Comparison of ENCODE assay signal across 9 cellular contexts in genomic region chr1:36083635-36084501, GRCh38. TPM values are rescaled to one million over a fixed set of nuclear protein-coding genes. Genes with fewer than 3 reads are reported as not detected.
A peak's percentile ranks its signal among the peaks of the same experiment; 100 is the strongest.
DNase-seq lines count a peak whose midpoint lies in the region; TF ChIP-seq lines count a peak whose summit lies in the region.
"Had no signal": no experiment of that assay in that cellular context is flagged by ENCODE, and none has a peak within 500 bp of the region (broad histone marks: within the 10 kb centered on the region; RNA-seq: fewer than 3 reads in every experiment).

Gene TEKT2 (plus strand): TSS chr1:36084094. CDS start chr1:36084922, 828 bp downstream.

- H3K27ac Mint-ChIP-seq in osteocyte (ENCODE audit: unreplicated experiment) = peak within 1 kb of the TSS; percentile 66

- H3K27ac ChIP-seq in SK-N-MC = peak within 1 kb of the TSS; percentile 21; the same call in 1 of the 2 replicates

- H3K9me3 Mint-ChIP-seq in osteocyte (ENCODE audit: unreplicated experiment) = no peaks in the 10 kb centered on the region

- TF ChIP-seq CTCF in foreskin fibroblast (IDR thresholded peaks at IDR 0.05; ENCODE audit: low read depth, low read length) (no peak), osteocyte (IDR thresholded peaks at IDR 0.05) (no peak)

- H3K27me3 Mint-ChIP-seq in osteocyte (ENCODE audit: unreplicated experiment) = peaks cover 3% of the 10 kb centered on the region

- H3K4me1 Mint-ChIP-seq in osteocyte (ENCODE audit: unreplicated experiment) = peaks cover 7% of the 10 kb centered on the region

- H3K9ac ChIP-seq in SK-N-MC (ENCODE audit: insufficient read length) = peak within 1 kb of the TSS; percentile 63

- no peaks in the 10 kb centered on the region for H3K9me3 ChIP-seq in SK-N-MC (ENCODE audit: low read depth, low read length)

- H3K36me3 Mint-ChIP-seq in osteocyte (ENCODE audit: unreplicated experiment) = no peaks in the 10 kb centered on the region

- no peaks in the 10 kb centered on the region for H3K36me3 ChIP-seq in SK-N-MC (ENCODE audit: insufficient read depth, low read length)

- H3K4me3 ChIP-seq in SK-N-MC (peak within 1 kb of the TSS; percentile 83), foreskin fibroblast (ENCODE audit: low read depth in 1 of 2, low read length in 2 of 2) (peak within 1 kb of the TSS; percentile 46 to 57)

- DNase-seq in activated effector memory CD4-positive, alpha-beta T cell treated with anti-CD3 and anti-CD28 coated beads, Interleukin-2, amount 50 U/mL, for 16 hours = peak; percentile 63
- DNase-seq in activated effector memory CD4-positive, alpha-beta T cell treated with Interleukin-2 at 50 U/mL for 16 hours = no peak
- DNase-seq in SK-N-MC (ENCODE audit: low read depth, low spot score) (no peak), foreskin fibroblast (peak in 1 of 2 donors; percentile 35), osteocyte (ENCODE audit: extremely low spot score, unreplicated experiment) (peak; percentile 92), OCI-M2 (lab: John Stamatoyannopoulos, UW; ENCODE audit: unreplicated experiment) (no peak), UCSD-AML1 (lab: John Stamatoyannopoulos, UW; ENCODE audit: unreplicated experiment) (no peak), KG1 (lab: John Stamatoyannopoulos, UW) (no peak)

- H3K4me3 Mint-ChIP-seq in osteocyte (ENCODE audit: unreplicated experiment) = peak within 1 kb of the TSS; percentile 73

RNA-seq across cellular contexts. Expression of gene TEKT2, which starts in this region (rescaled TPM):
- total RNA-seq in osteocyte = 0.39 and 0.70 TPM in 2 replicates
- total RNA-seq: activated CD8-positive, alpha-beta memory T cell treated with anti-CD3 and anti-CD28 coated beads for 36 hours had no signal

Comparison
In these comparisons a context has a peak if more than half of its experiments do, and no peak if none do; other contexts are left out.
1. Peak in DNase-seq in osteocyte; RNA of the gene not detected or under 1 TPM.